In genomic region chr4:3476341-3476747, GRCh38 we compare ENCODE assay signal across 27 cellular contexts. TPM values are rescaled to one million over a fixed set of nuclear protein-coding genes. Genes with fewer than 3 reads are reported as not detected.
A peak's percentile ranks its signal among the peaks of the same experiment; 100 is the strongest.
DNase-seq lines count a peak whose midpoint lies in the region; ATAC-seq, FAIRE-seq and TF ChIP-seq lines count a peak whose summit lies in the region.
"Had no signal": no experiment of that assay in that cellular context is flagged by ENCODE, and none has a peak within 500 bp of the region (broad histone marks: within the 10 kb centered on the region; RNA-seq: fewer than 3 reads in every experiment).

No MANE protein-coding gene starts in this region.

- TF ChIP-seq CTCF in left ventricle myocardium inferior (IDR thresholded peaks at IDR 0.05; ENCODE audit: borderline replicate concordance), result no peak
- TF ChIP-seq CTCF in kidney (IDR thresholded peaks at IDR 0.05; ENCODE audit: borderline replicate concordance, extremely low read depth, insufficient read depth), result no peak
- no peak for TF ChIP-seq CTCF in psoas muscle (IDR thresholded peaks at IDR 0.05)

- no peak for ATAC-seq in Right ventricle myocardium inferior
- ATAC-seq in psoas muscle, result no peak
- ATAC-seq in HG02938 (IDR thresholded peaks at IDR 0.05; ENCODE audit: unreplicated experiment), result no peak

- H3K4me3 ChIP-seq in left ventricle myocardium inferior (no peak overlapping the region), kidney (ENCODE audit: low read length in 2 of 2) (no peak overlapping the region), psoas muscle (no peak overlapping the region)
- H3K4me3 ChIP-seq: MG63, PC-9 had no signal

- no peak overlapping the region for H3K27ac ChIP-seq in left ventricle myocardium inferior (replicated peaks)
- H3K27ac ChIP-seq in kidney (ENCODE audit: low read depth in 2 of 2, low read length in 2 of 2), result no peak overlapping the region
- no peak overlapping the region for H3K27ac ChIP-seq in psoas muscle
- H3K27ac ChIP-seq: PC-9 had no signal

- H3K27me3 ChIP-seq in left ventricle myocardium inferior (ENCODE audit: low read depth), result peaks cover 34% of the 10 kb centered on the region
- no peaks in the 10 kb centered on the region for H3K27me3 ChIP-seq in psoas muscle (ENCODE audit: insufficient read depth in 3 of 3, low read length in 2 of 3)
- H3K27me3 ChIP-seq: BE2C, MG63 had no signal

- H3K9ac ChIP-seq in kidney (ENCODE audit: low read length in 2 of 2), result no peak overlapping the region

- peaks cover 6% of the 10 kb centered on the region for H3K36me3 ChIP-seq in left ventricle myocardium inferior
- no peaks in the 10 kb centered on the region for H3K36me3 ChIP-seq in kidney (ENCODE audit: control insufficient read depth in 1 of 2, insufficient read depth in 2 of 2, low read length in 2 of 2)
- peaks cover 0 to 7% of the 10 kb centered on the region in 2 donors for H3K36me3 ChIP-seq in psoas muscle (ENCODE audit: insufficient read depth in 1 of 2, low read depth in 1 of 2)
- H3K36me3 ChIP-seq: BE2C, MG63 had no signal

- FAIRE-seq in kidney (lab: Jason Lieb, UNC), result no peak
- FAIRE-seq: GM12892, GM19239, H1 had no signal

- H3K4me1 ChIP-seq in left ventricle myocardium inferior (peaks cover 62% of the 10 kb centered on the region), kidney (ENCODE audit: control insufficient read depth in 1 of 2, insufficient read depth in 1 of 2, low read depth in 1 of 2, low read length in 2 of 2) (no peaks in the 10 kb centered on the region), psoas muscle (peaks cover 26% of the 10 kb centered on the region)
- H3K4me1 ChIP-seq: BE2C had no signal

- intact Hi-C loops in Right ventricle myocardium inferior (cut with DNase I) (no loop called here), left ventricle myocardium inferior (cut with micrococcal nuclease) (no loop called here), kidney (cut with DNase I) (no loop called here), psoas muscle (cut with DNase I) (no loop called here)

- DNase-seq in Right ventricle myocardium inferior (ENCODE audit: missing footprints) (peak; percentile 64), left ventricle myocardium inferior (no peak), HuH-7.5 (ENCODE audit: low spot score) (peak; percentile 69), kidney (peak; percentile 56), psoas muscle (peak; percentile 8 to 39), NCI-H1105 (lab: John Stamatoyannopoulos, UW) (no peak)
- DNase-seq: 8988T, ACHN, BE2C, Calu3, DMS79 treated with DMSO at 0.1 percent for 48 hours, GF-D8, HCEC 1CT, KG1, MG63, NCI-H2029, NCI-H526 treated with DMSO at 0.1 percent for 48 hours, PC-9, SHP77 had no signal

- 82 to 85% (median 83%) methylated on average over 22 of the region's 22 CpGs for WGBS in psoas muscle, 3 donors

- H3K9me3 ChIP-seq in left ventricle myocardium inferior (replicated peaks) (no peaks in the 10 kb centered on the region), kidney (ENCODE audit: control insufficient read depth in 1 of 2, low read length in 2 of 2) (no peaks in the 10 kb centered on the region), psoas muscle (no peaks in the 10 kb centered on the region)
- H3K9me3 ChIP-seq: BE2C, MG63 had no signal

RNA-seq across cellular contexts. Expression of gene DOK7, which starts 13.2 kb away (rescaled TPM):
- total RNA-seq in Right ventricle myocardium inferior, result 35.5 TPM
- total RNA-seq in left ventricle myocardium inferior, result 46.7 TPM
- 7.0 TPM for total RNA-seq in kidney
- polyA plus RNA-seq in kidney (ENCODE audit: insufficient read depth, low read depth, low replicate concordance), result 1.2 TPM
- total RNA-seq in psoas muscle, result 10 to 100 TPM in 3 of 4 donors, 1 to 10 TPM in 1; 3.4 to 48.6 (median 34.5) TPM
- 10 to 100 TPM; 11.7 to 26.3 (median 17.3) TPM for polyA plus RNA-seq in psoas muscle
- total RNA-seq: H1, HT1080, RPMI7951, SK-MEL-5 had no signal

RNA-seq across cellular contexts. Expression of gene HGFAC, which starts 34.6 kb away (rescaled TPM):
- total RNA-seq in Right ventricle myocardium inferior, result 1.5 TPM
- total RNA-seq in left ventricle myocardium inferior, result 0.80 TPM
- 1.6 TPM for total RNA-seq in kidney
- polyA plus RNA-seq in kidney (ENCODE audit: insufficient read depth, low read depth, low replicate concordance), result 0.86 TPM
- total RNA-seq in psoas muscle, result 1 to 10 TPM in 1 of 4 donors, under 1 TPM in 2, not detected in 1; 0.32 to 1.2 (median 0.46) TPM
- under 1 TPM; 0.09 to 0.63 (median 0.26) TPM for polyA plus RNA-seq in psoas muscle
- total RNA-seq: Calu3, HT1080, NCI-H460, RPMI7951, SK-MEL-5 had no signal

RNA-seq across cellular contexts. Expression of gene LRPAP1, which starts 55.9 kb away (rescaled TPM):
- total RNA-seq in Right ventricle myocardium inferior, result 286 TPM
- total RNA-seq in left ventricle myocardium inferior, result 297 TPM
- total RNA-seq in kidney, result 204 TPM
- polyA plus RNA-seq in kidney (ENCODE audit: insufficient read depth, low read depth, low replicate concordance), result 373 TPM
- total RNA-seq in psoas muscle, result 100 to 1,000 TPM in 2 of 4 donors, 10 to 100 TPM in 2; 73.7 to 123 (median 91.4) TPM
- polyA plus RNA-seq in psoas muscle, result 100 to 1,000 TPM; 103 to 122 (median 111) TPM

Comparison
In these comparisons a context has a peak if more than half of its experiments do, and no peak if none do; other contexts are left out.
1. DNase-seq: peak in Right ventricle myocardium inferior (single experiment), HuH-7.5 (single experiment), kidney (single experiment) and psoas muscle (2 of 2); none in left ventricle myocardium inferior (single experiment) and NCI-H1105 (single experiment).